Comparison of ENCODE assay signal across 19 cellular contexts in genomic region chr4:114494257-114494803, GRCh38.
"Had no signal": no experiment of that assay in that cellular context is flagged by ENCODE, and none has a peak within 500 bp of the region (broad histone marks: within the 10 kb centered on the region; RNA-seq: fewer than 3 reads in every experiment).

No MANE protein-coding gene starts in this region.

- H3K4me3 Mint-ChIP-seq: activated CD4-positive, alpha-beta T cell treated with anti-CD3 and anti-CD28 coated beads, Interleukin-2, amount 10 ng/mL, durations not matched to agents 24 days and 14 days; activated naive CD8-positive, alpha-beta T cell treated with anti-CD3 and anti-CD28 coated beads, Interleukin-2, amount 50 U/mL, for 24 hours; effector memory CD8-positive, alpha-beta T cell; naive B cell; neural progenitor cell; stimulated activated naive CD8-positive, alpha-beta T cell treated with anti-CD3 and anti-CD28 coated beads, Interleukin-15, Interleukin-2, amounts not matched to agents 100 ng/mL and 50 ng/mL, for 24 hours had no signal

- DNase-seq: activated CD4-positive, alpha-beta T cell treated with anti-CD3 and anti-CD28 coated beads, Interleukin-2, amount 10 ng/mL, durations not matched to agents 24 days and 14 days; activated CD4-positive, CD25-positive, alpha-beta regulatory T cell; activated CD8-positive, alpha-beta memory T cell treated with anti-CD3 and anti-CD28 coated beads for 24 hours; activated naive CD4-positive, alpha-beta T cell; activated naive CD8-positive, alpha-beta T cell treated with anti-CD3 and anti-CD28 coated beads, Interleukin-2, amount 50 U/mL, for 24 hours; aorta; dermis blood vessel endothelial cell; effector memory CD8-positive, alpha-beta T cell; gastrocnemius medialis; heart left ventricle; naive B cell; T-helper 2 cell; trophoblast cell had no signal

- H3K27ac Mint-ChIP-seq: activated CD4-positive, alpha-beta T cell treated with anti-CD3 and anti-CD28 coated beads, Interleukin-2, amount 10 ng/mL, durations not matched to agents 24 days and 14 days; activated naive CD8-positive, alpha-beta T cell treated with anti-CD3 and anti-CD28 coated beads, Interleukin-2, amount 50 U/mL, for 24 hours; effector memory CD8-positive, alpha-beta T cell; naive B cell; neural progenitor cell; stimulated activated naive CD8-positive, alpha-beta T cell treated with anti-CD3 and anti-CD28 coated beads, Interleukin-15, Interleukin-2, amounts not matched to agents 100 ng/mL and 50 ng/mL, for 24 hours had no signal

- H3K27ac ChIP-seq: gastrocnemius medialis, heart left ventricle, neural progenitor cell, suprapubic skin had no signal

- H3K27me3 Mint-ChIP-seq: activated CD4-positive, alpha-beta T cell treated with anti-CD3 and anti-CD28 coated beads, Interleukin-2, amount 10 ng/mL, durations not matched to agents 24 days and 14 days; activated naive CD8-positive, alpha-beta T cell treated with anti-CD3 and anti-CD28 coated beads, Interleukin-2, amount 50 U/mL, for 24 hours; effector memory CD8-positive, alpha-beta T cell had no signal

- H3K9ac ChIP-seq: neural progenitor cell had no signal

- H3K4me1 ChIP-seq: gastrocnemius medialis, heart left ventricle, neural progenitor cell, suprapubic skin had no signal

- H3K4me1 Mint-ChIP-seq: activated CD4-positive, alpha-beta T cell treated with anti-CD3 and anti-CD28 coated beads, Interleukin-2, amount 10 ng/mL, durations not matched to agents 24 days and 14 days; activated naive CD8-positive, alpha-beta T cell treated with anti-CD3 and anti-CD28 coated beads, Interleukin-2, amount 50 U/mL, for 24 hours; neural progenitor cell had no signal

- H3K36me3 ChIP-seq: gastrocnemius medialis, heart left ventricle, neural progenitor cell, suprapubic skin had no signal

- H3K27me3 ChIP-seq: gastrocnemius medialis, heart left ventricle, neural progenitor cell, suprapubic skin had no signal

- H3K4me3 ChIP-seq: gastrocnemius medialis, heart left ventricle, lung, neural progenitor cell, suprapubic skin had no signal

- H3K9me3 Mint-ChIP-seq: activated CD4-positive, alpha-beta T cell treated with anti-CD3 and anti-CD28 coated beads, Interleukin-2, amount 10 ng/mL, durations not matched to agents 24 days and 14 days; effector memory CD8-positive, alpha-beta T cell had no signal

- H3K4me2 ChIP-seq: neural progenitor cell had no signal

- H3K36me3 Mint-ChIP-seq: naive B cell, neural progenitor cell had no signal

- FAIRE-seq: TTC549 had no signal

- H3K9me3 ChIP-seq: gastrocnemius medialis, suprapubic skin had no signal

- H2AFZ ChIP-seq: neural progenitor cell had no signal

- ATAC-seq: activated naive CD8-positive, alpha-beta T cell treated with anti-CD3 and anti-CD28 coated beads, Interleukin-2, amount 50 U/mL, for 24 hours; effector memory CD8-positive, alpha-beta T cell; gastrocnemius medialis; heart left ventricle; sciatic nerve had no signal
